In the genomic region with DNA sequence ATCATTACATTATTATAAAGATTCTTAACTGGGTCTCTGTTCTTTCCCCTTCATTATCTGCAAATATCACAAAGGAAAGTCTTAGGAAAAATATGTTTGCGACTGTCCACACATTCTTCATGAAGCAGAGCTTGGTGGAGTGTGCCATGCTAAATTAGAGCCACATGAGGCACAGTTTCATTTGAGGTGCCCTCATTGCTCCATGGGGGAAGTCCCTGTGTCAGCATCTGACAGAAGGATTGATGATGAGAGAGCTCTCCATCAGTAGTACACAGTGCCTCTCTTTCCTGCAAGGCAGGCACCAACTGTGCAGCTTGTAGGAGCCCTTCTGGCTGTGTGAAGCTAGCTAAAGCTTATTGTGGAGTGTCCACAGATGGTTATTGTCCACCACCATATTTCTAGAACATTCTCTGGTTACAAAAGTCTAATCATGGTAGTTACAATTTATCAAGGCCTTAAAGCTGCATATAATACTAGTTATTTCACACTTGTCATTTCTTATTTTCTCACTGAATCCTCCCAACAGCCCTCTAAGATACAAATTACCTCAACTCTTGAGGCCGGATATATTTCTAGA, we compare ENCODE assay signal across 9 cellular contexts.
DNase-seq lines count a peak whose midpoint lies in the region; ATAC-seq, FAIRE-seq and TF ChIP-seq lines count a peak whose summit lies in the region.
"Had no signal": no experiment of that assay in that cellular context is flagged by ENCODE, and none has a peak within 500 bp of the region (broad histone marks: within the 10 kb centered on the region; RNA-seq: fewer than 3 reads in every experiment).

No MANE protein-coding gene starts in this region.

- H3K4me1 ChIP-seq in Loucy (ENCODE audit: insufficient read depth, low read length, poor library complexity, severe bottlenecking) (peaks cover 55% of the 10 kb centered on the region), esophagus muscularis mucosa (peaks cover 62 to 83% (median 76%) of the 10 kb centered on the region in 4 donors), adrenal gland (replicated peaks in 1 of 2) (peaks cover 0 to 20% of the 10 kb centered on the region in 2 donors)

- H4K20me1 ChIP-seq in Loucy (ENCODE audit: insufficient read depth, low read length, poor library complexity, severe bottlenecking): no peaks in the 10 kb centered on the region

- TF ChIP-seq CTCF in Loucy (conservative IDR thresholded peaks at IDR 0.05; ENCODE audit: low read length) (peak; percentile 50), esophagus muscularis mucosa (IDR thresholded peaks at IDR 0.05) (no peak), adrenal gland (IDR thresholded peaks at IDR 0.05) (no peak)

- H3K79me2 ChIP-seq in Loucy (ENCODE audit: insufficient read depth, low read length): peaks cover 83% of the 10 kb centered on the region

- no peak for DNase-seq in esophagus muscularis mucosa (ENCODE audit: extremely low spot score)
- no peak for DNase-seq in adrenal gland
- no peak for DNase-seq in NCI-H82 (lab: John Stamatoyannopoulos, UW)
- DNase-seq in HTR-8/SVneo (ENCODE audit: insufficient read length, low spot score): no peak
- no peak for DNase-seq in SHP77 treated with DMSO at 0.1 percent for 48 hours (lab: John Stamatoyannopoulos, UW)

- H3K9ac ChIP-seq in Loucy (ENCODE audit: low read depth, low read length, poor library complexity, severe bottlenecking): peak overlapping the region; percentile 71

- 65% methylated on average over 2 of the region's 2 CpGs for WGBS in esophagus muscularis mucosa
- WGBS in adrenal gland, 4 donors: 66 to 92% (median 76%) methylated on average over 2 of the region's 2 CpGs

- H3K4me2 ChIP-seq in Loucy (ENCODE audit: low read depth, low read length, poor library complexity, severe bottlenecking): peak overlapping the region; percentile 54

- H3K36me3 ChIP-seq in Loucy (ENCODE audit: insufficient read depth, low read length) (peaks cover 32% of the 10 kb centered on the region; the same call in 1 of the 2 replicates), esophagus muscularis mucosa (peaks cover 0 to 16% (median under 1%) of the 10 kb centered on the region in 4 donors), adrenal gland (replicated peaks in 1 of 2) (no peaks in the 10 kb centered on the region)

- no peak overlapping the region for H2AFZ ChIP-seq in Loucy (ENCODE audit: low read length)

- ATAC-seq in GM18508 (IDR thresholded peaks at IDR 0.05; ENCODE audit: insufficient read depth, unreplicated experiment) (peak; percentile 40), GM21717 (IDR thresholded peaks at IDR 0.05; ENCODE audit: unreplicated experiment) (peak; percentile 57)

- no peak for TF ChIP-seq EP300 in esophagus muscularis mucosa (IDR thresholded peaks at IDR 0.05)

- peak overlapping the region; percentile 23 for H3K4me3 ChIP-seq in Loucy (ENCODE audit: low read length, poor library complexity, severe bottlenecking)
- no peak overlapping the region for H3K4me3 ChIP-seq in esophagus muscularis mucosa
- no peak overlapping the region for H3K4me3 ChIP-seq in adrenal gland

- no peaks in the 10 kb centered on the region for H3K9me2 ChIP-seq in Loucy (replicated peaks; ENCODE audit: low read depth, low read length)

- H3K27ac ChIP-seq in esophagus muscularis mucosa (replicated peaks in 1 of 4): peak overlapping the region in 3 of 4 donors; percentile 8 to 61 (median 24)
- peak overlapping the region in 1 of 5 donors; percentile 32 for H3K27ac ChIP-seq in adrenal gland
- H3K27ac ChIP-seq: epithelial cell of prostate had no signal

- H3K9me3 ChIP-seq in Loucy (ENCODE audit: insufficient read depth, low read depth, low read length) (no peaks in the 10 kb centered on the region), esophagus muscularis mucosa (no peaks in the 10 kb centered on the region), adrenal gland (replicated peaks in 1 of 3) (no peaks in the 10 kb centered on the region)

- no peak for FAIRE-seq in HTR-8/SVneo (lab: Jason Lieb, UNC)

- peaks cover 21% of the 10 kb centered on the region for H3F3A ChIP-seq in Loucy (ENCODE audit: low read depth)

- TF ChIP-seq POLR2A in esophagus muscularis mucosa (IDR thresholded peaks at IDR 0.05; ENCODE audit: low read depth): no peak
- TF ChIP-seq POLR2A in adrenal gland (IDR thresholded peaks at IDR 0.05): no peak

- H3K27me3 ChIP-seq in Loucy (ENCODE audit: insufficient read depth, low read length, poor library complexity, severe bottlenecking) (no peaks in the 10 kb centered on the region), esophagus muscularis mucosa (no peaks in the 10 kb centered on the region), adrenal gland (no peaks in the 10 kb centered on the region)

- intact Hi-C loops in esophagus muscularis mucosa (cut with DNase I): loop anchor here (5.0 kb wide), 1 partner anchor 97 kb away; no protein-coding TSS in a partner anchor
- intact Hi-C loops in adrenal gland (cut with DNase I): no loop called here
